ENCODE assay signal across 8 cellular contexts in genomic region chr3:136861890-136862610, GRCh38. TPM values are rescaled to one million over a fixed set of nuclear protein-coding genes. Genes with fewer than 3 reads are reported as not detected.
DNase-seq lines count a peak whose midpoint lies in the region; ATAC-seq, FAIRE-seq and TF ChIP-seq lines count a peak whose summit lies in the region.

TSS of gene NCK1 (plus strand) at chr3:136862208. CDS start at chr3:136928002, 65,794 bp downstream.

- no peak for TF ChIP-seq EP300 in sigmoid colon (IDR thresholded peaks at IDR 0.05)

- WGBS in body of pancreas, 2 donors: 0% methylated on average over 6 to 66 of the region's 67 CpGs
- WGBS in sigmoid colon, 2 donors: 0% methylated on average over 67 of the region's 67 CpGs

- intact Hi-C loops in body of pancreas (cut with DNase I) (no loop called here), sigmoid colon (cut with DNase I) (loop anchor here (1.0 to 5.0 kb wide), 6 partner anchors 45 to 150 kb away; partner anchors contain the start of gene SLC35G2)

- peak; percentile 86 to 96 (median 95) for TF ChIP-seq POLR2A in body of pancreas (IDR thresholded peaks at IDR 0.05)
- TF ChIP-seq POLR2A in sigmoid colon (IDR thresholded peaks at IDR 0.05): peak; percentile 67 to 83

- peak within 1 kb of the TSS; percentile 73 to 98 (median 96) for H3K27ac ChIP-seq in body of pancreas
- peak within 1 kb of the TSS; percentile 88 to 96 (median 93) for H3K27ac ChIP-seq in sigmoid colon

- FAIRE-seq in A204.1 (lab: Jason Lieb, UNC) (peak; percentile 95), TTC549 (lab: Jason Lieb, UNC) (peak; percentile 56)

- ATAC-seq in GM18520 (IDR thresholded peaks at IDR 0.05; ENCODE audit: unreplicated experiment) (peak; percentile 95), HG03064 (IDR thresholded peaks at IDR 0.05; ENCODE audit: low read depth, unreplicated experiment) (peak; percentile 94), body of pancreas (peak; percentile 97)

- H3K9me3 ChIP-seq in body of pancreas (no peaks in the 10 kb centered on the region), sigmoid colon (no peaks in the 10 kb centered on the region)

- peaks cover 37% of the 10 kb centered on the region for H3K4me1 ChIP-seq in body of pancreas
- peaks cover 0 to 24% (median 18%) of the 10 kb centered on the region in 4 donors for H3K4me1 ChIP-seq in sigmoid colon

- H3K27me3 ChIP-seq in body of pancreas (no peaks in the 10 kb centered on the region), sigmoid colon (no peaks in the 10 kb centered on the region)

- H3K4me3 ChIP-seq in body of pancreas: peak within 1 kb of the TSS; percentile 64 to 82
- peak within 1 kb of the TSS; percentile 59 to 92 (median 74) for H3K4me3 ChIP-seq in sigmoid colon

- TF ChIP-seq CTCF in body of pancreas (IDR thresholded peaks at IDR 0.05): peak in 4 of 7 experiments; percentile 7 to 33 (median 30)
- TF ChIP-seq CTCF in sigmoid colon (IDR thresholded peaks at IDR 0.05): no peak

- DNase-seq in NCI-H2107 treated with DMSO at 0.1 percent for 48 hours (lab: John Stamatoyannopoulos, UW; ENCODE audit: unreplicated experiment) (peak; percentile 97), body of pancreas (peak; percentile 96 to 98 (median 98)), iPS DF 19.7 (ENCODE audit: low read depth, low spot score) (peak; percentile 94), sigmoid colon (peak; percentile 99)

- H3K36me3 ChIP-seq in body of pancreas (replicated peaks in 1 of 2; ENCODE audit: insufficient read depth in 1 of 2, low read depth in 2 of 2) (no peaks in the 10 kb centered on the region), sigmoid colon (no peaks in the 10 kb centered on the region)

RNA-seq across cellular contexts. Expression of gene NCK1, which starts in this region (rescaled TPM):
- 10 to 100 TPM; 19.4 to 20.0 TPM for total RNA-seq in body of pancreas
- total RNA-seq in sigmoid colon: 10 to 100 TPM; 37.2 to 55.1 (median 47.0) TPM
- 10 to 100 TPM; 25.5 to 34.2 (median 31.9) TPM for polyA plus RNA-seq in sigmoid colon

Comparison
In these comparisons a context has a peak if more than half of its experiments do, and no peak if none do; other contexts are left out.
1. Peak in every context shown above with its lines: DNase-seq, ATAC-seq, H3K4me3 ChIP-seq and H3K27ac ChIP-seq.
2. CTCF ChIP-seq: peak in body of pancreas (4 of 7); none in sigmoid colon (0 of 4).